13 cellular contexts compared by ENCODE assay signal in genomic region chr4:177108708-177109107, GRCh38.
DNase-seq lines count a peak whose midpoint lies in the region; ATAC-seq lines count a peak whose summit lies in the region.
"Had no signal": no experiment of that assay in that cellular context is flagged by ENCODE, and none has a peak within 500 bp of the region (broad histone marks: within the 10 kb centered on the region; RNA-seq: fewer than 3 reads in every experiment).

No MANE protein-coding gene starts in this region.

- peak; percentile 28 for DNase-seq in AG08396 (ENCODE audit: low spot score)
- peak; percentile 35 for DNase-seq in HPDE6-E6E7 (ENCODE audit: extremely low spot score)
- peak; percentile 27 for DNase-seq in amniotic epithelial cell (ENCODE audit: low read depth)
- DNase-seq in hepatic stellate cell (ENCODE audit: low spot score): peak; percentile 26
- no peak for DNase-seq in stimulated activated CD4-positive, alpha-beta T cell treated with anti-CD3 and anti-CD28 coated beads, Interleukin-2, amount 100 ng/mL, for 48 hours
- DNase-seq in posterior vena cava (ENCODE audit: low spot score): no peak
- DNase-seq: activated CD4-positive, alpha-beta T cell treated with anti-CD3 and anti-CD28 coated beads, Interleukin-2, amount 50 U/mL, for 1 hour; activated naive CD4-positive, alpha-beta T cell treated with anti-CD3 and anti-CD28 coated beads, Interleukin-2, amount 10 ng/mL, durations not matched to agents 7 days and 5 days; CD4-positive, alpha-beta memory T cell; effector memory CD4-positive, alpha-beta T cell; SJCRH30 had no signal

- intact Hi-C loops in posterior vena cava (cut with DNase I): no loop called here

- ATAC-seq in HG02763 (IDR thresholded peaks at IDR 0.05; ENCODE audit: unreplicated experiment) (no peak), HG03280 (IDR thresholded peaks at IDR 0.05; ENCODE audit: unreplicated experiment) (no peak)

Comparison
In these comparisons a context has a peak if more than half of its experiments do, and no peak if none do; other contexts are left out.
1. DNase-seq: peak in AG08396 (single experiment), HPDE6-E6E7 (single experiment), amniotic epithelial cell (single experiment) and hepatic stellate cell (single experiment); none in stimulated activated CD4-positive, alpha-beta T cell treated with anti-CD3 and anti-CD28 coated beads, Interleukin-2, amount 100 ng/mL, for 48 hours (0 of 2) and posterior vena cava (single experiment).